Comparison of ENCODE assay signal across 1 cellular context in genomic region chr9:125659201-125659840, GRCh38.
TF ChIP-seq lines count a peak whose summit lies in the region.

No MANE protein-coding gene starts in this region.

TF ChIP-seq in GM12878, 131 proteins besides CTCF, POLR2A, EP300 and RAD21:
- TF ChIP-seq TARDBP (IDR thresholded peaks at IDR 0.05; ENCODE audit: borderline replicate concordance) (no peak), NR2C1 (IDR thresholded peaks at IDR 0.05) (no peak), RUNX3 (IDR thresholded peaks at IDR 0.05; ENCODE audit: low read length) (no peak), ZNF622 (IDR thresholded peaks at IDR 0.05) (no peak), RCOR1 (conservative IDR thresholded peaks at IDR 0.05; ENCODE audit: low read depth, low read length) (no peak), YBX1 (IDR thresholded peaks at IDR 0.05) (no peak), HDAC2 (IDR thresholded peaks at IDR 0.05) (no peak), KDM1A (IDR thresholded peaks at IDR 0.05; ENCODE audit: borderline replicate concordance) (no peak), TBL1XR1 (IDR thresholded peaks at IDR 0.05; ENCODE audit: low read depth, low read length) (no peak), SREBF2 (IDR thresholded peaks at IDR 0.05; ENCODE audit: low read length) (no peak), ETV6 (conservative IDR thresholded peaks at IDR 0.05 in 1 of 2, IDR thresholded peaks at IDR 0.05 in 1 of 2; ENCODE audit: borderline replicate concordance in 1 of 2, low read depth in 1 of 2) (no peak), BCL3 (IDR thresholded peaks at IDR 0.05; ENCODE audit: borderline replicate concordance, insufficient read depth, low read depth, low read length, poor library complexity, severe bottlenecking) (no peak), ZNF274 (IDR thresholded peaks at IDR 0.05; ENCODE audit: insufficient read depth, insufficient read length) (no peak), ZNF217 (IDR thresholded peaks at IDR 0.05) (no peak)
